Comparison of ENCODE assay signal across 8 cellular contexts in genomic region chr10:102241444-102242117, GRCh38. TPM values are rescaled to one million over a fixed set of nuclear protein-coding genes. Genes with fewer than 3 reads are reported as not detected.
DNase-seq lines count a peak whose midpoint lies in the region; ATAC-seq and TF ChIP-seq lines count a peak whose summit lies in the region.

TSS of gene PITX3 (minus strand) at chr10:102241512. CDS start at chr10:102232080, 9,432 bp downstream.

- WGBS in prostate gland, result 0% methylated on average over 36 of the region's 57 CpGs
- 2 to 3% methylated on average over 17 to 19 of the region's 57 CpGs for WGBS in upper lobe of left lung, 2 donors

- no peaks in the 10 kb centered on the region for H3K36me3 ChIP-seq in KMS-11 (ENCODE audit: insufficient read depth)
- no peaks in the 10 kb centered on the region for H3K36me3 ChIP-seq in left ventricle myocardium inferior
- H3K36me3 ChIP-seq in prostate gland, result no peaks in the 10 kb centered on the region
- H3K36me3 ChIP-seq in upper lobe of left lung, result no peaks in the 10 kb centered on the region

- in situ Hi-C loops in Caki2 (cut with HindIII; ENCODE audit: low pct_unique_long_range_greater_than_20kb, low sequenced_read_pairs), result no loop called here

- H3K27ac ChIP-seq in KMS-11 (no peak within 1 kb of the TSS), left ventricle myocardium inferior (replicated peaks) (peak within 1 kb of the TSS; percentile 49), prostate gland (no peak within 1 kb of the TSS), upper lobe of left lung (no peak within 1 kb of the TSS)

- H2AFZ ChIP-seq in KMS-11 (ENCODE audit: low read depth), result peak within 1 kb of the TSS; percentile 42; the same call in 1 of the 2 replicates

- peaks cover 23% of the 10 kb centered on the region for H3K4me1 Mint-ChIP-seq in T-helper 1 cell treated with Interleukin-12 subunit alpha and Interleukin-12 subunit beta and Interleukin-4 antibody, amounts not matched to agents 30 μg/mL and 1 μg/mL, for 36 hours (ENCODE audit: low read depth)

- DNase-seq in Caki2 (ENCODE audit: low read depth), result peak; percentile 85
- peak; percentile 51 for DNase-seq in amniotic stem cell (lab: John Stamatoyannopoulos, UW)
- peak; percentile 94 for DNase-seq in left ventricle myocardium inferior
- DNase-seq in prostate gland (ENCODE audit: low spot score), result peak; percentile 82
- peak; percentile 94 to 98 for DNase-seq in upper lobe of left lung

- H3K4me1 ChIP-seq in KMS-11 (ENCODE audit: low read depth, poor library complexity, severe bottlenecking) (peaks cover 11% of the 10 kb centered on the region), left ventricle myocardium inferior (peaks cover 47% of the 10 kb centered on the region), prostate gland (replicated peaks) (peaks cover 6% of the 10 kb centered on the region), upper lobe of left lung (peaks cover 24 to 38% (median 32%) of the 10 kb centered on the region in 4 donors)

- H3K9me3 ChIP-seq in left ventricle myocardium inferior (replicated peaks) (no peaks in the 10 kb centered on the region), prostate gland (no peaks in the 10 kb centered on the region), upper lobe of left lung (no peaks in the 10 kb centered on the region)

- peaks cover 12% of the 10 kb centered on the region for H3K79me2 ChIP-seq in KMS-11 (ENCODE audit: insufficient read depth, low read depth)

- no peak within 1 kb of the TSS for H3K9ac ChIP-seq in KMS-11

- TF ChIP-seq EP300 in upper lobe of left lung (IDR thresholded peaks at IDR 0.05), result no peak

- H3K27me3 ChIP-seq in KMS-11 (ENCODE audit: insufficient read depth, low read depth), result peaks cover 3% of the 10 kb centered on the region; the same call in 1 of the 2 replicates
- peaks cover 4% of the 10 kb centered on the region for H3K27me3 ChIP-seq in left ventricle myocardium inferior (ENCODE audit: low read depth)
- no peaks in the 10 kb centered on the region for H3K27me3 ChIP-seq in prostate gland (replicated peaks; ENCODE audit: insufficient read depth)
- peaks cover 0 to 13% (median 3%) of the 10 kb centered on the region in 4 donors for H3K27me3 ChIP-seq in upper lobe of left lung

- no peaks in the 10 kb centered on the region for H4K20me1 ChIP-seq in KMS-11 (ENCODE audit: insufficient read depth)

- TF ChIP-seq POLR2A in prostate gland (IDR thresholded peaks at IDR 0.05), result peak; percentile 17
- no peak for TF ChIP-seq POLR2A in upper lobe of left lung (IDR thresholded peaks at IDR 0.05)

- intact Hi-C loops in left ventricle myocardium inferior (cut with micrococcal nuclease), result no loop called here
- intact Hi-C loops in prostate gland (cut with DNase I), result loop anchor here (5.0 kb wide), 1 partner anchor 156 kb away; the partner anchor contains the start of gene NFKB2

- H3K9me3 Mint-ChIP-seq in T-helper 1 cell treated with Interleukin-12 subunit alpha and Interleukin-12 subunit beta and Interleukin-4 antibody, amounts not matched to agents 30 μg/mL and 1 μg/mL, for 36 hours, result no peaks in the 10 kb centered on the region

- H3K27ac Mint-ChIP-seq in T-helper 1 cell treated with Interleukin-12 subunit alpha and Interleukin-12 subunit beta and Interleukin-4 antibody, amounts not matched to agents 30 μg/mL and 1 μg/mL, for 36 hours, result peak within 1 kb of the TSS; percentile 56

- ATAC-seq in GM21390 (IDR thresholded peaks at IDR 0.05; ENCODE audit: unreplicated experiment) (peak; percentile 32), upper lobe of left lung (ENCODE audit: low FRiP score in 2 of 2) (peak; percentile 76 to 90)

- H3K27me3 Mint-ChIP-seq in T-helper 1 cell treated with Interleukin-12 subunit alpha and Interleukin-12 subunit beta and Interleukin-4 antibody, amounts not matched to agents 30 μg/mL and 1 μg/mL, for 36 hours (ENCODE audit: low read depth), result peaks cover 54% of the 10 kb centered on the region

- TF ChIP-seq CTCF in KMS-11 (conservative IDR thresholded peaks at IDR 0.05; ENCODE audit: low read depth, low read length) (no peak), left ventricle myocardium inferior (IDR thresholded peaks at IDR 0.05; ENCODE audit: borderline replicate concordance) (peak; percentile 9), prostate gland (IDR thresholded peaks at IDR 0.05) (peak in 1 of 4 experiments; percentile 5), upper lobe of left lung (IDR thresholded peaks at IDR 0.05) (no peak)

- H3K4me2 ChIP-seq in KMS-11, result peak within 1 kb of the TSS; percentile 67

- H3K4me3 ChIP-seq in KMS-11 (IDR thresholded peaks at IDR 0.05; ENCODE audit: insufficient read depth, low read depth, low read length) (no peak within 1 kb of the TSS), left ventricle myocardium inferior (peak within 1 kb of the TSS; percentile 81), prostate gland (peak within 1 kb of the TSS; percentile 36 to 49), upper lobe of left lung (peak within 1 kb of the TSS; percentile 46 to 61 (median 59))

- H3K4me3 Mint-ChIP-seq in T-helper 1 cell treated with Interleukin-12 subunit alpha and Interleukin-12 subunit beta and Interleukin-4 antibody, amounts not matched to agents 30 μg/mL and 1 μg/mL, for 36 hours, result peak within 1 kb of the TSS; percentile 82

- peaks cover 7% of the 10 kb centered on the region for H3K36me3 Mint-ChIP-seq in T-helper 1 cell treated with Interleukin-12 subunit alpha and Interleukin-12 subunit beta and Interleukin-4 antibody, amounts not matched to agents 30 μg/mL and 1 μg/mL, for 36 hours (ENCODE audit: low read depth)

RNA-seq across cellular contexts. Expression of gene PITX3, which starts in this region (rescaled TPM):
- not detected in 2 replicates for total RNA-seq in Caki2 (2014; rRNA removed; shearing (Covaris generic); ENCODE audit: low replicate concordance)
- total RNA-seq in left ventricle myocardium inferior (0.85 TPM), prostate gland (not detected), upper lobe of left lung (under 1 TPM in 1 of 6 donors, not detected in 5; 0.61 TPM)

Comparison
In these comparisons a context has a peak if more than half of its experiments do, and no peak if none do; other contexts are left out.
1. Peak in DNase-seq in Caki2; RNA of the gene not detected or under 1 TPM.
2. Peak in DNase-seq, H3K4me3 ChIP-seq and H3K27ac ChIP-seq in left ventricle myocardium inferior; RNA of the gene not detected or under 1 TPM.
3. Peak in DNase-seq and H3K4me3 ChIP-seq in prostate gland; RNA of the gene not detected or under 1 TPM.
4. Peak in DNase-seq, ATAC-seq and H3K4me3 ChIP-seq in upper lobe of left lung; RNA of the gene not detected or under 1 TPM.